ENCODE assay signal across 1 cellular context in the genomic region with DNA sequence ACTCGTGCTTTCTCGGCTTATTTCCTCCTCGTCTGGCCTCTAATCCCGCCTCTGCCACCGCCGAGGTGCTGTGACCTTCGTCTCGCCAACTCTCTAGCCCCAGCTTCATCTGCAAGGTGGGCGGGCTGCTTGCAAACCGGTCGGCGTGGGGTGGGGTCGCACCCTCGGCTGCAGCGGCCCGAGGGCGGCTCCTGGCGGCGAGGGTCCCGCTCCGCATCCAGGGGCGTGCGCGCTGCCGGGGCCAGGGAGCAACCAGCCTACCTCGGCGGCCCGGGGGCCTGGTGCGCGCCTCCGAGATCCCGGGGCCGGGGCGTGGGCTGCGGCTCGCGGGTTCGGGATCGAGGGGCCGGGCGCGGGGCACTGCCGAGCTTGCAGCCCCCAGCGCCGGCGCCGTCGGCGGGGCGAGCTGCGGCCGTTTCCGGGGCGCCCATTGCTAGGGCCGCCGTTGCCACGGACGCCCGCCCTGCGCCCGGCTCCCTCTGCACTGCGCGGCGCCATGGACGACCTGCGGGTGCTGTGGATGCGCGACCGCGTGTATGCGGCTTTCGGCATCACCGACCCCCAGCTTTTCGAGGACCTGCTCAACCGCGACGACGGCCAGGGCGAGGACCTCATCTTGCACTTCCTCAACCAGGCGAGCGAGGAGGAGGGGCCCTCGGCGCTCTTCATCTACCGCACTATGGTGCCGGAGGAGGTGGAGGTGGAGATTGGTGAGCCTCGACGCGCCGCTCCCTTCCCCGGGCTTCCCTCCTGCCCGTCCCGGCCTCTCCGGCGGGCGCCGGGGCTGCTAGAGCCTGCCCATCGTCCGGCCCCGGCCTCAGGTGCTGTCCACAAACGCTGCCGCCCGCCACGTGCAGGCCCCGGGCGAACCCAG.
TF ChIP-seq lines count a peak whose summit lies in the region.

A gene with protein sequence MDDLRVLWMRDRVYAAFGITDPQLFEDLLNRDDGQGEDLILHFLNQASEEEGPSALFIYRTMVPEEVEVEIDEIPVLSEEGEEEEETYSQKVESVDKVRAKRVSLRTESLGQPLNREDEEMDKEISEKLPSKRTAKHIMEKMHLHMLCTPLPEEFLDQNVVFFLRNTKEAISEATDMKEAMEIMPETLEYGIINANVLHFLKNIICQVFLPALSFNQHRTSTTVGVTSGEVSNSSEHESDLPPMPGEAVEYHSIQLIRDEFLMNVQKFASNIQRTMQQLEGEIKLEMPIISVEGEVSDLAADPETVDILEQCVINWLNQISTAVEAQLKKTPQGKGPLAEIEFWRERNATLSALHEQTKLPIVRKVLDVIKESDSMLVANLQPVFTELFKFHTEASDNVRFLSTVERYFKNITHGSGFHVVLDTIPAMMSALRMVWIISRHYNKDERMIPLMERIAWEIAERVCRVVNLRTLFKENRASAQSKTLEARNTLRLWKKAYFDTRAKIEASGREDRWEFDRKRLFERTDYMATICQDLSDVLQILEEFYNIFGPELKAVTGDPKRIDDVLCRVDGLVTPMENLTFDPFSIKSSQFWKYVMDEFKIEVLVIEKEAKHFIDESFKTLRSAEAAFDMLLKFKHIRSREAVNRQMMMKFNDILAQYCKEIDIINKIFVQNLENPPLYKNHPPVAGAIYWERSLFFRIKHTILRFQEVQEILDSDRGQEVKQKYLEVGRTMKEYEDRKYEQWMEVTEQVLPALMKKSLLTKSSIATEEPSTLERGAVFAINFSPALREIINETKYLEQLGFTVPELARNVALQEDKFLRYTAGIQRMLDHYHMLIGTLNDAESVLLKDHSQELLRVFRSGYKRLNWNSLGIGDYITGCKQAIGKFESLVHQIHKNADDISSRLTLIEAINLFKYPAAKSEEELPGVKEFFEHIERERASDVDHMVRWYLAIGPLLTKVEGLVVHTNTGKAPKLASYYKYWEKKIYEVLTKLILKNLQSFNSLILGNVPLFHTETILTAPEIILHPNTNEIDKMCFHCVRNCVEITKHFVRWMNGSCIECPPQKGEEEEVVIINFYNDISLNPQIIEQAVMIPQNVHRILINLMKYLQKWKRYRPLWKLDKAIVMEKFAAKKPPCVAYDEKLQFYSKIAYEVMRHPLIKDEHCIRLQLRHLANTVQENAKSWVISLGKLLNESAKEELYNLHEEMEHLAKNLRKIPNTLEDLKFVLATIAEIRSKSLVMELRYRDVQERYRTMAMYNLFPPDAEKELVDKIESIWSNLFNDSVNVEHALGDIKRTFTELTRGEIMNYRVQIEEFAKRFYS (N-terminal part only) (plus strand): TSS at position 461 of the 874 bp plus-strand sequence. CDS start 36 bp downstream, at position 497.

TF ChIP-seq in A549, 52 proteins besides CTCF, POLR2A, EP300 and RAD21 (continued from another document):
- TF ChIP-seq, protein P1, sequence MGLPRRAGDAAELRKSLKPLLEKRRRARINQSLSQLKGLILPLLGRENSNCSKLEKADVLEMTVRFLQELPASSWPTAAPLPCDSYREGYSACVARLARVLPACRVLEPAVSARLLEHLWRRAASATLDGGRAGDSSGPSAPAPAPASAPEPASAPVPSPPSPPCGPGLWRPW (IDR thresholded peaks at IDR 0.05) = no peak
- TF ChIP-seq HOXB5 (CRISPR knock-in tag; IDR thresholded peaks at IDR 0.05) = no peak
- TF ChIP-seq, protein P2, sequence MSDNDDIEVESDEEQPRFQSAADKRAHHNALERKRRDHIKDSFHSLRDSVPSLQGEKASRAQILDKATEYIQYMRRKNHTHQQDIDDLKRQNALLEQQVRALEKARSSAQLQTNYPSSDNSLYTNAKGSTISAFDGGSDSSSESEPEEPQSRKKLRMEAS (IDR thresholded peaks at IDR 0.05) = no peak
- TF ChIP-seq ESRRA (IDR thresholded peaks at IDR 0.05; ENCODE audit: borderline replicate concordance, low read length) = no peak
